ENCODE assay signal across 1 cellular context in genomic region chr6:44237021-44237812, GRCh38.
A peak's percentile ranks its signal among the peaks of the same experiment; 100 is the strongest.
TF ChIP-seq lines count a peak whose summit lies in the region.

No MANE protein-coding gene starts in this region.

TF ChIP-seq in liver, 16 proteins besides CTCF, POLR2A, EP300 and RAD21 (continued from another document):
- TF ChIP-seq NR2F2 (IDR thresholded peaks at IDR 0.05) (peak; percentile 27), MAX (IDR thresholded peaks at IDR 0.05) (peak; percentile 57), JUND (IDR thresholded peaks at IDR 0.05) (peak; percentile 87 to 95), HNF4G (IDR thresholded peaks at IDR 0.05) (no peak)
TF ChIP-seq in liver: peak in this region for 12.
